Comparison of ENCODE assay signal across 17 cellular contexts in the genomic region with DNA sequence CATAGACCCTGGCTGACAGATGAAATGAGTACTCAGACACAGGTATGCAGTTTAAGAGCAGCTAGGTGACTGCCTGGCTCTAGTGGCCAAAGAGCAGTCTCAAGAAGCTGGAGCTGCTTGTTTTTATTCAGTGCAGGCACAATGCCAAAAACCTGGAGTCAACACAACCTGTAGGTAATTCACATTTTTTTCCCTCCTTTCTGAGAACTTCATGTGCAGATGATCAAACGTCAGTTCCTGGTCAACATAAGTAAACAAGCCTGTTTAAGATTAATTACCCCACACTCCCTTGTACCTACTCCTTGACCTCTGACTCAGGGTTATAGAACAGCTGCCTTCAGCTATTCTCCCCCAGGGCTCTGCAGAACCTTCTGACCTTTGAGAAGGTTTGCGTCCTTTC. TPM values are rescaled to one million over a fixed set of nuclear protein-coding genes. Genes with fewer than 3 reads are reported as not detected.
DNase-seq lines count a peak whose midpoint lies in the region; ATAC-seq and TF ChIP-seq lines count a peak whose summit lies in the region.
"Had no signal": no experiment of that assay in that cellular context is flagged by ENCODE, and none has a peak within 500 bp of the region (broad histone marks: within the 10 kb centered on the region; RNA-seq: fewer than 3 reads in every experiment).

No MANE protein-coding gene starts in this region.

- TF ChIP-seq CTCF in GM23338 (conservative IDR thresholded peaks at IDR 0.05; ENCODE audit: low read depth in 2 of 2): no peak
- no peak for TF ChIP-seq CTCF in PC-9 (conservative IDR thresholded peaks at IDR 0.05)
- TF ChIP-seq CTCF in fibroblast of villous mesenchyme (IDR thresholded peaks at IDR 0.05; ENCODE audit: insufficient read depth, low read depth, low read length): no peak

- no peak overlapping the region for H3K4me3 Mint-ChIP-seq in GM23338

- peaks cover 8% of the 10 kb centered on the region; the same call in 1 of the 2 replicates for H3K9me3 ChIP-seq in PC-9 (ENCODE audit: insufficient read depth, low read depth)
- H3K9me3 ChIP-seq: BLaER1, HAP-1 had no signal

- H3K4me3 ChIP-seq in GM23338: no peak overlapping the region
- H3K4me3 ChIP-seq in PC-9: no peak overlapping the region
- H3K4me3 ChIP-seq in fibroblast of villous mesenchyme (ENCODE audit: low read depth, low read length): no peak overlapping the region
- H3K4me3 ChIP-seq: BLaER1, HAP-1 had no signal

- H4K20me1 ChIP-seq in GM23338 (replicated peaks; ENCODE audit: insufficient read depth) (0 out of 2 replicates have a peak, but pooled peaks cover 3% of the 10 kb centered on the region), PC-9 (ENCODE audit: insufficient read depth) (no peaks in the 10 kb centered on the region)
- H4K20me1 ChIP-seq: BLaER1 had no signal

- H3K27me3 ChIP-seq in GM23338 (ENCODE audit: insufficient read depth): no peaks in the 10 kb centered on the region
- H3K27me3 ChIP-seq in PC-9 (ENCODE audit: insufficient read depth, low read depth): no peaks in the 10 kb centered on the region
- H3K27me3 ChIP-seq: BLaER1 had no signal

- CTCF ChIA-PET in PC-9 (lab: Charles Lee): no interaction called here

- BruUV-seq in PC-9 (replicated peaks; lab: Mats Ljungman, UMichigan): no TSS peak

- H2AFZ ChIP-seq in GM23338 (no peak overlapping the region), PC-9 (no peak overlapping the region)

- no peaks in the 10 kb centered on the region for H3K4me1 Mint-ChIP-seq in GM23338

- H3F3A ChIP-seq in GM23338 (replicated peaks; ENCODE audit: low read depth) (no peaks in the 10 kb centered on the region), PC-9 (ENCODE audit: insufficient read depth, low read depth) (peaks cover 12% of the 10 kb centered on the region)

- peak; percentile 22 for DNase-seq in DMS 273 (lab: John Stamatoyannopoulos, UW; ENCODE audit: unreplicated experiment)
- no peak for DNase-seq in DMS 273 treated with DMSO at 0.1 percent for 48 hours (lab: John Stamatoyannopoulos, UW)
- DNase-seq in GM23338 (ENCODE audit: low spot score): peak; percentile 6
- peak; percentile 14 to 93 for DNase-seq in PC-9
- peak; percentile 24 for DNase-seq in fibroblast of villous mesenchyme (ENCODE audit: low read depth)
- DNase-seq in SKM-1 treated with dmso at 0.1 percent for 144 hours (lab: John Stamatoyannopoulos, UW; ENCODE audit: unreplicated experiment): no peak
- DNase-seq in AG20443 (ENCODE audit: low spot score): no peak
- DNase-seq: IMR-90, NCI-H1105, NCI-H187 treated with DMSO at 0.1 percent for 48 hours, NCI-H524 had no signal

- no peak overlapping the region for H3K27ac Mint-ChIP-seq in GM23338

- no peaks in the 10 kb centered on the region; the same call in 1 of the 2 replicates for H3K9me2 ChIP-seq in GM23338 (ENCODE audit: insufficient read depth)
- H3K9me2 ChIP-seq in PC-9 (ENCODE audit: insufficient read depth): no peaks in the 10 kb centered on the region

- no peak overlapping the region for H3K4me2 ChIP-seq in GM23338
- H3K4me2 ChIP-seq in PC-9: no peak overlapping the region
- H3K4me2 ChIP-seq: BLaER1 had no signal

- ATAC-seq in GM23338 (no peak), GM18870 (IDR thresholded peaks at IDR 0.05; ENCODE audit: unreplicated experiment) (no peak)
- ATAC-seq: Right ventricle myocardium inferior, SK-N-SH treated with all-trans-retinoic acid at 6 μM for 48 hours had no signal

- H3K79me2 ChIP-seq in GM23338 (replicated peaks; ENCODE audit: insufficient read depth) (no peaks in the 10 kb centered on the region), PC-9 (ENCODE audit: low read depth) (no peaks in the 10 kb centered on the region)

- no peaks in the 10 kb centered on the region for H3K36me3 ChIP-seq in GM23338 (ENCODE audit: insufficient read depth)
- no peaks in the 10 kb centered on the region for H3K36me3 ChIP-seq in PC-9 (ENCODE audit: low read depth)
- H3K36me3 ChIP-seq: BLaER1, HAP-1 had no signal

- peaks cover 6% of the 10 kb centered on the region; the same call in 1 of the 3 replicates for H3K9me3 Mint-ChIP-seq in GM23338

- intact Hi-C loops in PC-9 (cut with micrococcal nuclease; ENCODE audit: unreplicated experiment): no loop called here

- POLR2A ChIA-PET in PC-9 (lab: Charles Lee; ENCODE audit: unreplicated experiment): no interaction called here

- H3K27ac ChIP-seq in GM23338 (ENCODE audit: low read depth) (no peak overlapping the region), PC-9 (peak overlapping the region; percentile 15; the same call in 1 of the 2 replicates)
- H3K27ac ChIP-seq: 22Rv1, BLaER1 had no signal

- no peaks in the 10 kb centered on the region for H3K4me1 ChIP-seq in GM23338 (ENCODE audit: insufficient read depth)
- H3K4me1 ChIP-seq in PC-9 (replicated peaks; ENCODE audit: insufficient read depth): peaks cover 34% of the 10 kb centered on the region
- H3K4me1 ChIP-seq: BLaER1, HAP-1 had no signal

- H3K36me3 Mint-ChIP-seq in GM23338 (ENCODE audit: low read depth): no peaks in the 10 kb centered on the region

- no peaks in the 10 kb centered on the region for H3K27me3 Mint-ChIP-seq in GM23338 (ENCODE audit: insufficient read depth, low read depth, poor library complexity)

TF ChIP-seq in GM23338, 12 proteins besides CTCF, POLR2A, EP300 and RAD21 (continues in another document):
- TF ChIP-seq STAT1 (IDR thresholded peaks at IDR 0.05; ENCODE audit: unreplicated experiment) (no peak), ZNF331 (CRISPR knock-in tag; IDR thresholded peaks at IDR 0.05; ENCODE audit: low read depth) (no peak), CREB1 (CRISPR knock-in tag; IDR thresholded peaks at IDR 0.05; ENCODE audit: low read depth) (no peak), JUNB (IDR thresholded peaks at IDR 0.05; ENCODE audit: unreplicated experiment) (no peak), EZH2 (IDR thresholded peaks at IDR 0.05; ENCODE audit: low read depth, unreplicated experiment) (no peak)
- TF ChIP-seq, protein P1, sequence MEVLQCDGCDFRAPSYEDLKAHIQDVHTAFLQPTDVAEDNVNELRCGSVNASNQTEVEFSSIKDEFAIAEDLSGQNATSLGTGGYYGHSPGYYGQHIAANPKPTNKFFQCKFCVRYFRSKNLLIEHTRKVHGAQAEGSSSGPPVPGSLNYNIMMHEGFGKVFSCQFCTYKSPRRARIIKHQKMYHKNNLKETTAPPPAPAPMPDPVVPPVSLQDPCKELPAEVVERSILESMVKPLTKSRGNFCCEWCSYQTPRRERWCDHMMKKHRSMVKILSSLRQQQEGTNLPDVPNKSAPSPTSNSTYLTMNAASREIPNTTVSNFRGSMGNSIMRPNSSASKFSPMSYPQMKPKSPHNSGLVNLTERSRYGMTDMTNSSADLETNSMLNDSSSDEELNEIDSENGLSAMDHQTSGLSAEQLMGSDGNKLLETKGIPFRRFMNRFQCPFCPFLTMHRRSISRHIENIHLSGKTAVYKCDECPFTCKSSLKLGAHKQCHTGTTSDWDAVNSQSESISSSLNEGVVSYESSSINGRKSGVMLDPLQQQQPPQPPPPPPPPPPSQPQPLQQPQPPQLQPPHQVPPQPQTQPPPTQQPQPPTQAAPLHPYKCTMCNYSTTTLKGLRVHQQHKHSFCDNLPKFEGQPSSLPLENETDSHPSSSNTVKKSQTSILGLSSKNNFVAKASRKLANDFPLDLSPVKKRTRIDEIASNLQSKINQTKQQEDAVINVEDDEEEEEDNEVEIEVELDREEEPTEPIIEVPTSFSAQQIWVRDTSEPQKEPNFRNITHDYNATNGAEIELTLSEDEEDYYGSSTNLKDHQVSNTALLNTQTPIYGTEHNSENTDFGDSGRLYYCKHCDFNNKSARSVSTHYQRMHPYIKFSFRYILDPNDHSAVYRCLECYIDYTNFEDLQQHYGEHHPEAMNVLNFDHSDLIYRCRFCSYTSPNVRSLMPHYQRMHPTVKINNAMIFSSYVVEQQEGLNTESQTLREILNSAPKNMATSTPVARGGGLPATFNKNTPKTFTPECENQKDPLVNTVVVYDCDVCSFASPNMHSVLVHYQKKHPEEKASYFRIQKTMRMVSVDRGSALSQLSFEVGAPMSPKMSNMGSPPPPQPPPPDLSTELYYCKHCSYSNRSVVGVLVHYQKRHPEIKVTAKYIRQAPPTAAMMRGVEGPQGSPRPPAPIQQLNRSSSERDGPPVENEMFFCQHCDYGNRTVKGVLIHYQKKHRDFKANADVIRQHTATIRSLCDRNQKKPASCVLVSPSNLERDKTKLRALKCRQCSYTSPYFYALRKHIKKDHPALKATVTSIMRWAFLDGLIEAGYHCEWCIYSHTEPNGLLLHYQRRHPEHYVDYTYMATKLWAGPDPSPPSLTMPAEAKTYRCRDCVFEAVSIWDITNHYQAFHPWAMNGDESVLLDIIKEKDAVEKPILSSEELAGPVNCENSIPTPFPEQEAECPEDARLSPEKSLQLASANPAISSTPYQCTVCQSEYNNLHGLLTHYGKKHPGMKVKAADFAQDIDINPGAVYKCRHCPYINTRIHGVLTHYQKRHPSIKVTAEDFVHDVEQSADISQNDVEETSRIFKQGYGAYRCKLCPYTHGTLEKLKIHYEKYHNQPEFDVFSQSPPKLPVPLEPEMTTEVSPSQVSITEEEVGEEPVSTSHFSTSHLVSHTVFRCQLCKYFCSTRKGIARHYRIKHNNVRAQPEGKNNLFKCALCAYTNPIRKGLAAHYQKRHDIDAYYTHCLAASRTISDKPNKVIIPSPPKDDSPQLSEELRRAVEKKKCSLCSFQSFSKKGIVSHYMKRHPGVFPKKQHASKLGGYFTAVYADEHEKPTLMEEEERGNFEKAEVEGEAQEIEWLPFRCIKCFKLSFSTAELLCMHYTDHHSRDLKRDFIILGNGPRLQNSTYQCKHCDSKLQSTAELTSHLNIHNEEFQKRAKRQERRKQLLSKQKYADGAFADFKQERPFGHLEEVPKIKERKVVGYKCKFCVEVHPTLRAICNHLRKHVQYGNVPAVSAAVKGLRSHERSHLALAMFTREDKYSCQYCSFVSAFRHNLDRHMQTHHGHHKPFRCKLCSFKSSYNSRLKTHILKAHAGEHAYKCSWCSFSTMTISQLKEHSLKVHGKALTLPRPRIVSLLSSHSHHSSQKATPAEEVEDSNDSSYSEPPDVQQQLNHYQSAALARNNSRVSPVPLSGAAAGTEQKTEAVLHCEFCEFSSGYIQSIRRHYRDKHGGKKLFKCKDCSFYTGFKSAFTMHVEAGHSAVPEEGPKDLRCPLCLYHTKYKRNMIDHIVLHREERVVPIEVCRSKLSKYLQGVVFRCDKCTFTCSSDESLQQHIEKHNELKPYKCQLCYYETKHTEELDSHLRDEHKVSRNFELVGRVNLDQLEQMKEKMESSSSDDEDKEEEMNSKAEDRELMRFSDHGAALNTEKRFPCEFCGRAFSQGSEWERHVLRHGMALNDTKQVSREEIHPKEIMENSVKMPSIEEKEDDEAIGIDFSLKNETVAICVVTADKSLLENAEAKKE (CRISPR knock-in tag; IDR thresholded peaks at IDR 0.05): no peak

RNA-seq across cellular contexts. Expression of gene ACADM, which starts 17.3 kb away (rescaled TPM):
- total RNA-seq in GM23338 (2014; rRNA removed; shearing (Covaris generic)): 35.3 and 37.7 TPM in 2 replicates
- 43.7 and 52.8 TPM in 2 replicates for polyA plus RNA-seq in GM23338 (2016; fragmentation: Nextera tagmentation; extraction: Ambion mirVana)
- total RNA-seq in PC-9 (2021) (33.0 and 36.5 TPM in 2 replicates), fibroblast of villous mesenchyme (27.1 and 31.5 TPM in 2 replicates)

Comparison
In these comparisons a context has a peak if more than half of its experiments do, and no peak if none do; other contexts are left out.
1. DNase-seq: peak in DMS 273 (single experiment), GM23338 (single experiment), PC-9 (2 of 2) and fibroblast of villous mesenchyme (single experiment); none in DMS 273 treated with DMSO at 0.1 percent for 48 hours (single experiment), SKM-1 treated with dmso at 0.1 percent for 144 hours (single experiment) and AG20443 (single experiment).